Comparison of ENCODE assay signal across 6 cellular contexts in genomic region chr11:75020374-75020773, GRCh38. TPM values are rescaled to one million over a fixed set of nuclear protein-coding genes. Genes with fewer than 3 reads are reported as not detected.
DNase-seq lines count a peak whose midpoint lies in the region; ATAC-seq, FAIRE-seq and TF ChIP-seq lines count a peak whose summit lies in the region.
"Not testable (repeated sequence)": the region's sequence is repeated elsewhere in the genome, so short reads cannot be mapped to it uniquely, and the experiment has no call there.

No MANE protein-coding gene starts in this region.

- not testable (repeated sequence) for H3K79me2 ChIP-seq in K562 (ENCODE audit: control insufficient read depth, insufficient read depth, low read length)

- POLR2A ChIA-PET in A673 (lab: Charles Lee; ENCODE audit: low non-redundant PET); K562 (lab: Yijun Ruan, JAX): not testable (repeated sequence)

- not testable (repeated sequence) for H3K4me1 ChIP-seq in A673 (ENCODE audit: insufficient read depth, low read length, poor library complexity, severe bottlenecking)
- H3K4me1 ChIP-seq in K562 (replicated peaks in 1 of 2; ENCODE audit: control insufficient read depth in 2 of 2, insufficient read depth in 2 of 2, low read length in 2 of 2): peaks cover 6 to 18% of the 10 kb centered on the region in 2 experiments; a peak in 4 of 5 replicates
- peaks cover 42% of the 10 kb centered on the region for H3K4me1 ChIP-seq in psoas muscle
- peaks cover 38 to 57% of the 10 kb centered on the region in 2 donors for H3K4me1 ChIP-seq in gastrocnemius medialis

- H2AFZ ChIP-seq in K562 (ENCODE audit: low read depth, low read length): not testable (repeated sequence)

- not testable (repeated sequence) for H4K20me1 ChIP-seq in K562 (replicated peaks; ENCODE audit: control insufficient read depth, insufficient read depth, low read length)

- H3K4me2 ChIP-seq in K562 (ENCODE audit: insufficient read depth, low read length): not testable (repeated sequence)

- not testable (repeated sequence) for TF ChIP-seq RAD21 in K562 (CRISPR knock-in tag; conservative IDR thresholded peaks at IDR 0.05 in 1 of 2, IDR thresholded peaks at IDR 0.05 in 1 of 2)

- peak; percentile 7 for DNase-seq in A673 (ENCODE audit: low spot score)
- not testable (repeated sequence) for DNase-seq in K562 (ENCODE audit: extremely low read depth in 1 of 4, low spot score in 3 of 4); psoas muscle; gastrocnemius medialis; stimulated activated effector memory CD8-positive, alpha-beta T cell treated with anti-CD3 and anti-CD28 coated beads, Interleukin-12 subunit alpha, Interleukin-12 subunit beta, amount 100 ng/mL, for 72 hours (ENCODE audit: low spot score in 2 of 2)
- DNase-seq in osteocyte (ENCODE audit: extremely low spot score, unreplicated experiment): peak; percentile 10

- H3K9me3 ChIP-seq in A673 (ENCODE audit: low read depth, low read length, poor library complexity, severe bottlenecking); K562 (replicated peaks; ENCODE audit: control insufficient read depth, insufficient read depth, low read depth, low read length); psoas muscle; gastrocnemius medialis: not testable (repeated sequence)

- not testable (repeated sequence) for H3K27me3 Mint-ChIP-seq in osteocyte (ENCODE audit: unreplicated experiment)

- ATAC-seq in K562; psoas muscle; gastrocnemius medialis; stimulated activated effector memory CD8-positive, alpha-beta T cell treated with anti-CD3 and anti-CD28 coated beads, Interleukin-12 subunit alpha, Interleukin-12 subunit beta, amount 100 ng/mL, for 72 hours: not testable (repeated sequence)

- not testable (repeated sequence) for H3K4me3 Mint-ChIP-seq in osteocyte (ENCODE audit: unreplicated experiment); stimulated activated effector memory CD8-positive, alpha-beta T cell treated with anti-CD3 and anti-CD28 coated beads, Interleukin-12 subunit alpha, Interleukin-12 subunit beta, amount 100 ng/mL, for 72 hours

- not testable (repeated sequence) for H3K36me3 Mint-ChIP-seq in osteocyte (ENCODE audit: unreplicated experiment); stimulated activated effector memory CD8-positive, alpha-beta T cell treated with anti-CD3 and anti-CD28 coated beads, Interleukin-12 subunit alpha, Interleukin-12 subunit beta, amount 100 ng/mL, for 72 hours

- CTCF ChIA-PET in A673 (lab: Charles Lee); K562 (lab: Yijun Ruan, JAX; ENCODE audit: low intra/inter-chr PET ratio): not testable (repeated sequence)

- 37% methylated on average over 5 of the region's 5 CpGs for WGBS in K562 (ENCODE audit: insufficient coverage, low coverage, missing lambda C conversion rate)
- 79 to 82% (median 81%) methylated on average over 5 of the region's 5 CpGs for WGBS in psoas muscle, 3 donors

- H3K4me3 ChIP-seq in A673 (ENCODE audit: low read depth, low read length, poor library complexity, severe bottlenecking); K562; psoas muscle; gastrocnemius medialis: not testable (repeated sequence)

- intact Hi-C loops in A673 (cut with micrococcal nuclease; ENCODE audit: unreplicated experiment) (loop anchor here (5.0 kb wide), 1 partner anchor 122 kb away; no protein-coding TSS in a partner anchor), psoas muscle (cut with DNase I) (loop anchor here (2.0 to 10.0 kb wide), 2 partner anchors 224 to 228 kb away; partner anchors contain the start of gene TPBGL (in 1 of the 2)), gastrocnemius medialis (cut with DNase I; ENCODE audit: low total_unique reads) (loop anchor here (5.0 kb wide), 1 partner anchor 222 kb away; the partner anchor contains the start of gene TPBGL)
- intact Hi-C loops in K562 (cut with micrococcal nuclease): not testable (repeated sequence)

- not testable (repeated sequence) for H3K27me3 ChIP-seq in A673 (replicated peaks; ENCODE audit: insufficient read depth, low read depth, low read length, poor library complexity); K562 (ENCODE audit: control insufficient read depth in 2 of 2, insufficient read depth in 2 of 2, low read length in 2 of 2); psoas muscle (ENCODE audit: insufficient read depth in 3 of 3, low read length in 2 of 3); gastrocnemius medialis

- not testable (repeated sequence) for FAIRE-seq in K562 (lab: Jason Lieb, UNC)

- H3K27ac ChIP-seq in A673 (ENCODE audit: low read depth, low read length, poor library complexity, severe bottlenecking); K562 (ENCODE audit: extremely low read depth, low read depth, low read length): not testable (repeated sequence)
- peak overlapping the region; percentile 10 for H3K27ac ChIP-seq in psoas muscle
- peak overlapping the region in 3 of 4 donors; percentile 50 to 65 (median 56) for H3K27ac ChIP-seq in gastrocnemius medialis

- in situ Hi-C loops in K562 (cut with MboI): loop anchor here (5.0 kb wide), 2 partner anchors 122 to 227 kb away; no protein-coding TSS in a partner anchor
- in situ Hi-C loops in gastrocnemius medialis (cut with MboI; ENCODE audit: low sequenced_read_pairs in 4 of 4): loop anchor here in 3 of 4 donors (10.0 kb wide), 2 partner anchors 96 to 224 kb away; partner anchors contain the start of gene TPBGL (in 2 of the 3)

- TF ChIP-seq CTCF in A673 (conservative IDR thresholded peaks at IDR 0.05; ENCODE audit: low read depth, low read length); K562 (IDR thresholded peaks at IDR 0.05 in 2 of 3, conservative IDR thresholded peaks at IDR 0.05 in 1 of 3; ENCODE audit: insufficient read depth in 2 of 3, low read depth in 1 of 3, low read length in 3 of 3); osteocyte (IDR thresholded peaks at IDR 0.05); psoas muscle (IDR thresholded peaks at IDR 0.05); gastrocnemius medialis (IDR thresholded peaks at IDR 0.05 in 4 of 5, conservative IDR thresholded peaks at IDR 0.05 in 1 of 5): not testable (repeated sequence)

- H3K27ac Mint-ChIP-seq in osteocyte (ENCODE audit: unreplicated experiment): not testable (repeated sequence)
- H3K27ac Mint-ChIP-seq in stimulated activated effector memory CD8-positive, alpha-beta T cell treated with anti-CD3 and anti-CD28 coated beads, Interleukin-12 subunit alpha, Interleukin-12 subunit beta, amount 100 ng/mL, for 72 hours: peak overlapping the region; percentile 35

- H3K9me1 ChIP-seq in K562 (ENCODE audit: control insufficient read depth, insufficient read depth, low read length): not testable (repeated sequence)

- TF ChIP-seq EP300 in K562 (IDR thresholded peaks at IDR 0.05; ENCODE audit: low read length): not testable (repeated sequence)

- not testable (repeated sequence) for H3K9me3 Mint-ChIP-seq in osteocyte (ENCODE audit: unreplicated experiment); stimulated activated effector memory CD8-positive, alpha-beta T cell treated with anti-CD3 and anti-CD28 coated beads, Interleukin-12 subunit alpha, Interleukin-12 subunit beta, amount 100 ng/mL, for 72 hours

- BruUV-seq in A673 (replicated peaks; lab: Mats Ljungman, UMichigan); K562 (replicated peaks; lab: Mats Ljungman, UMichigan): not testable (repeated sequence)

- not testable (repeated sequence) for H3K4me1 Mint-ChIP-seq in osteocyte (ENCODE audit: unreplicated experiment); stimulated activated effector memory CD8-positive, alpha-beta T cell treated with anti-CD3 and anti-CD28 coated beads, Interleukin-12 subunit alpha, Interleukin-12 subunit beta, amount 100 ng/mL, for 72 hours

- not testable (repeated sequence) for H3K9ac ChIP-seq in K562 (ENCODE audit: insufficient read depth in 1 of 2, low read depth in 2 of 2, low read length in 2 of 2)

- TF ChIP-seq POLR2A in K562 (conservative IDR thresholded peaks at IDR 0.05); gastrocnemius medialis (IDR thresholded peaks at IDR 0.05): not testable (repeated sequence)

- H3K36me3 ChIP-seq in A673 (ENCODE audit: insufficient read depth, low read length, poor library complexity, severe bottlenecking); K562 (ENCODE audit: control insufficient read depth, insufficient read depth, low read length); psoas muscle (ENCODE audit: insufficient read depth in 1 of 2, low read depth in 1 of 2); gastrocnemius medialis: not testable (repeated sequence)

RNA-seq across cellular contexts. Expression of gene NEU3, which starts 31.6 kb away (rescaled TPM):
- total RNA-seq in A673 (2021): 11.5 and 13.3 TPM in 2 replicates
- 58.7 and 76.5 TPM in 2 replicates for total RNA-seq in K562 (2011; cell fraction: chromatin; rRNA removed; ENCODE audit: low replicate concordance)
- 46.5 and 50.9 TPM in 2 replicates for total RNA-seq in K562 (2011; cell fraction: nucleolus; rRNA removed)
- 48.2 and 59.5 TPM in 2 replicates for total RNA-seq in K562 (2011; cell fraction: nucleoplasm; rRNA removed)
- total RNA-seq in K562 (2014; rRNA removed): 35.0 and 36.7 TPM in 2 replicates
- 28.3 and 31.1 TPM in 2 replicates for total RNA-seq in K562 (2014; rRNA removed; fragmentation: Illumina TruSeq; extraction: Trizol)
- 36.5 and 41.3 TPM in 2 replicates for total RNA-seq in K562 (2015; rRNA removed; fragmentation: Illumina TruSeq; extraction: Trizol)
- total RNA-seq in K562 (2021): 32.6 and 33.6 TPM in 2 replicates
- polyA plus RNA-seq in K562 (2011; rRNA removed): 35.1 and 35.7 TPM in 2 replicates
- 29.9 and 43.7 TPM in 2 replicates for polyA plus RNA-seq in K562 (2011; cell fraction: cytosol; rRNA removed)
- 46.4 and 57.9 TPM in 2 replicates for polyA plus RNA-seq in K562 (2011; cell fraction: nucleus; rRNA removed)
- polyA plus RNA-seq in K562 (2012): 20.4 and 20.5 TPM in 2 replicates
- 27.9 and 28.6 TPM in 2 replicates for polyA plus RNA-seq in K562 (2014; fragmentation: Illumina TruSeq; extraction: Trizol)
- polyA plus RNA-seq in K562 (2014; fragmentation: Nextera tagmentation; extraction: Ambion mirVana): 1 to 10 TPM; 6.2 to 7.2 TPM
- polyA plus RNA-seq in K562 (2014; rRNA removed): 25.5 and 26.9 TPM in 2 replicates
- polyA minus RNA-seq in K562 (2011; rRNA and poly(A)+ RNA removed): 51.0 and 55.8 TPM in 2 replicates
- polyA minus RNA-seq in K562 (2011; cell fraction: cytosol; rRNA and poly(A)+ RNA removed): 32.6 and 35.1 TPM in 2 replicates
- 32.7 and 43.7 TPM in 2 replicates for polyA minus RNA-seq in K562 (2011; cell fraction: nucleus; rRNA and poly(A)+ RNA removed)
- 9.4 and 10.1 TPM in 2 replicates for total RNA-seq in osteocyte
- total RNA-seq in psoas muscle: 10 to 100 TPM; 14.0 to 26.7 (median 18.0) TPM
- 1 to 10 TPM; 1.8 to 9.3 (median 4.3) TPM for polyA plus RNA-seq in psoas muscle
- 10 to 100 TPM; 11.0 to 20.6 (median 18.3) TPM for total RNA-seq in gastrocnemius medialis
